25 cellular contexts compared by ENCODE assay signal in genomic region chr2:7953184-7953583, GRCh38.
"Had no signal": no experiment of that assay in that cellular context is flagged by ENCODE, and none has a peak within 500 bp of the region (broad histone marks: within the 10 kb centered on the region; RNA-seq: fewer than 3 reads in every experiment).

No MANE protein-coding gene starts in this region.

- H3K9me3 Mint-ChIP-seq: activated naive CD4-positive, alpha-beta T cell treated with anti-CD3 and anti-CD28 coated beads, Interleukin-2, amount 50 U/mL, for 72 hours; nephron; stimulated activated memory B cell treated with anti-CD40 and anti-IgM and Interleukin-4, amounts not matched to agents 10 μg/mL and 1 μg/mL and 100 μg/mL, for 72 hours had no signal

- H3K4me1 ChIP-seq: adrenal gland, spleen, thyroid gland had no signal

- DNase-seq: activated CD4-positive, alpha-beta T cell treated with anti-CD3 and anti-CD28 coated beads, Interleukin-2, amount 50 U/mL, for 1 hour; activated CD4-positive, CD25-positive, alpha-beta regulatory T cell treated with anti-CD3 and anti-CD28 coated beads, Interleukin-2, amount 50 U/mL, for 72 hours; activated CD8-positive, alpha-beta memory T cell treated with anti-CD3 and anti-CD28 coated beads for 24 hours; activated CD8-positive, alpha-beta memory T cell treated with anti-CD3 and anti-CD28 coated beads, Interleukin-2, amount 50 U/mL, for 48 hours; activated effector memory CD4-positive, alpha-beta T cell treated with anti-CD3 and anti-CD28 coated beads, Interleukin-2, amount 50 U/mL, for 16 hours; activated T-cell treated with anti-CD3 and anti-CD28 coated beads, Interleukin-2, amount 50 U/mL, for 48 hours; adrenal gland; cerebellar nuclear complex; cortex of kidney; head of caudate nucleus; midbrain; occipital lobe; posterior cingulate gyrus; spleen; stimulated activated CD4-positive, alpha-beta T cell treated with anti-CD3 and anti-CD28 coated beads, Interleukin-4, amount 100 ng/mL, for 4 hours; thyroid gland had no signal

- ATAC-seq: activated naive CD4-positive, alpha-beta T cell treated with anti-CD3 and anti-CD28 coated beads, Interleukin-2, amount 50 U/mL, for 72 hours; left lobe of liver; stimulated activated memory B cell treated with anti-CD40 and anti-IgM and Interleukin-4, amounts not matched to agents 10 μg/mL and 1 μg/mL and 100 μg/mL, for 72 hours had no signal

- H3K27ac Mint-ChIP-seq: activated naive CD4-positive, alpha-beta T cell treated with anti-CD3 and anti-CD28 coated beads, Interleukin-2, amount 50 U/mL, for 72 hours; stimulated activated memory B cell treated with anti-CD40 and anti-IgM and Interleukin-4, amounts not matched to agents 10 μg/mL and 1 μg/mL and 100 μg/mL, for 72 hours had no signal

- H3K9me3 ChIP-seq: adrenal gland, spleen, thyroid gland had no signal

- H3K4me1 Mint-ChIP-seq: stimulated activated memory B cell treated with anti-CD40 and anti-IgM and Interleukin-4, amounts not matched to agents 10 μg/mL and 1 μg/mL and 100 μg/mL, for 72 hours had no signal

- H3K27me3 ChIP-seq: adrenal gland, thyroid gland had no signal

- H3K27ac ChIP-seq: adrenal gland, spleen, thyroid gland, VCaP had no signal

- FAIRE-seq: astrocyte, bronchial epithelial cell, frontal cortex, keratinocyte had no signal

- H3K4me3 Mint-ChIP-seq: nephron; stimulated activated memory B cell treated with anti-CD40 and anti-IgM and Interleukin-4, amounts not matched to agents 10 μg/mL and 1 μg/mL and 100 μg/mL, for 72 hours had no signal

- H3K36me3 ChIP-seq: adrenal gland, spleen, thyroid gland had no signal

- H3K36me3 Mint-ChIP-seq: activated naive CD4-positive, alpha-beta T cell treated with anti-CD3 and anti-CD28 coated beads, Interleukin-2, amount 50 U/mL, for 72 hours; stimulated activated memory B cell treated with anti-CD40 and anti-IgM and Interleukin-4, amounts not matched to agents 10 μg/mL and 1 μg/mL and 100 μg/mL, for 72 hours had no signal

- H3K4me3 ChIP-seq: adrenal gland, spleen, thyroid gland had no signal
